ENCODE assay signal across 23 cellular contexts in genomic region chr18:74520096-74520833, GRCh38. TPM values are rescaled to one million over a fixed set of nuclear protein-coding genes. Genes with fewer than 3 reads are reported as not detected.
"Had no signal": no experiment of that assay in that cellular context is flagged by ENCODE, and none has a peak within 500 bp of the region (broad histone marks: within the 10 kb centered on the region; RNA-seq: fewer than 3 reads in every experiment).

No MANE protein-coding gene starts in this region.

- H3K9me3 ChIP-seq: esophagus squamous epithelium, prostate gland, testis, upper lobe of right lung had no signal

- H3K4me1 Mint-ChIP-seq: activated CD4-positive, alpha-beta memory T cell treated with anti-CD3 and anti-CD28 coated beads, Interleukin-2, amount 10 ng/mL, durations not matched to agents 7 days and 5 days; central memory CD8-positive, alpha-beta T cell had no signal

- H3K27ac Mint-ChIP-seq: activated CD4-positive, alpha-beta memory T cell treated with anti-CD3 and anti-CD28 coated beads, Interleukin-2, amount 10 ng/mL, durations not matched to agents 7 days and 5 days; brain; nephron; stimulated activated naive CD8-positive, alpha-beta T cell treated with anti-CD3 and anti-CD28 coated beads, Interleukin-15, Interleukin-2, amounts not matched to agents 100 ng/mL and 50 ng/mL, for 24 hours had no signal

- H3K4me2 ChIP-seq: hepatocyte, smooth muscle cell had no signal

- DNase-seq: activated CD4-positive, alpha-beta memory T cell treated with anti-CD3 and anti-CD28 coated beads, Interleukin-2, amount 10 ng/mL, durations not matched to agents 7 days and 5 days; activated CD4-positive, alpha-beta T cell treated with anti-CD3 and anti-CD28 coated beads for 4 hours; activated effector memory CD4-positive, alpha-beta T cell treated with anti-CD3 and anti-CD28 coated beads, Interleukin-2, amount 50 U/mL, for 16 hours; activated T-cell treated with anti-CD3 and anti-CD28 coated beads, Interleukin-2, amount 50 U/mL, for 4 hours; esophagus squamous epithelium; left ventricle myocardium superior; mesenchymal stem cell; occipital lobe; right cardiac atrium; testis had no signal

- ATAC-seq: activated naive CD4-positive, alpha-beta T cell treated with anti-CD3 and anti-CD28 coated beads, Interleukin-2, amount 50 U/mL, for 72 hours; activated T-cell treated with anti-CD3 and anti-CD28 coated beads, Interleukin-2, amount 50 U/mL, for 4 hours; left ventricle myocardium superior; right cardiac atrium; upper lobe of right lung had no signal

- H3K27ac ChIP-seq: coronary artery, esophagus squamous epithelium, hepatocyte, prostate gland, testis, upper lobe of right lung had no signal

- H3K9me3 Mint-ChIP-seq: activated CD4-positive, alpha-beta memory T cell treated with anti-CD3 and anti-CD28 coated beads, Interleukin-2, amount 10 ng/mL, durations not matched to agents 7 days and 5 days; activated T-cell treated with anti-CD3 and anti-CD28 coated beads, Interleukin-2, amount 50 U/mL, for 4 hours; central memory CD8-positive, alpha-beta T cell; nephron; stimulated activated naive CD8-positive, alpha-beta T cell treated with anti-CD3 and anti-CD28 coated beads, Interleukin-15, Interleukin-2, amounts not matched to agents 100 ng/mL and 50 ng/mL, for 24 hours had no signal

- H3K27me3 Mint-ChIP-seq: activated CD4-positive, alpha-beta memory T cell treated with anti-CD3 and anti-CD28 coated beads, Interleukin-2, amount 10 ng/mL, durations not matched to agents 7 days and 5 days; brain; central memory CD8-positive, alpha-beta T cell; stimulated activated naive CD8-positive, alpha-beta T cell treated with anti-CD3 and anti-CD28 coated beads, Interleukin-15, Interleukin-2, amounts not matched to agents 100 ng/mL and 50 ng/mL, for 24 hours had no signal

- H3K27me3 ChIP-seq: esophagus squamous epithelium, hepatocyte, testis, upper lobe of right lung had no signal

- H3K4me3 ChIP-seq: coronary artery, esophagus squamous epithelium, hepatocyte, prostate gland, smooth muscle cell, testis, upper lobe of right lung had no signal

- H3K4me3 Mint-ChIP-seq: activated CD4-positive, alpha-beta memory T cell treated with anti-CD3 and anti-CD28 coated beads, Interleukin-2, amount 10 ng/mL, durations not matched to agents 7 days and 5 days; activated T-cell treated with anti-CD3 and anti-CD28 coated beads, Interleukin-2, amount 50 U/mL, for 4 hours; brain; central memory CD8-positive, alpha-beta T cell; nephron; stimulated activated naive CD8-positive, alpha-beta T cell treated with anti-CD3 and anti-CD28 coated beads, Interleukin-15, Interleukin-2, amounts not matched to agents 100 ng/mL and 50 ng/mL, for 24 hours had no signal

- H3K4me1 ChIP-seq: esophagus squamous epithelium, prostate gland, testis, upper lobe of right lung had no signal

- H2AFZ ChIP-seq: hepatocyte had no signal

RNA-seq across cellular contexts. Expression of gene CNDP1, which starts 14.0 kb away (rescaled TPM):
- total RNA-seq: activated CD4-positive, alpha-beta memory T cell treated with anti-CD3 and anti-CD28 coated beads, Interleukin-2, amount 10 ng/mL, durations not matched to agents 7 days and 5 days; esophagus squamous epithelium; fibroblast of villous mesenchyme; glomerular endothelial cell; hepatocyte; kidney epithelial cell; left ventricle myocardium superior; prostate gland; right cardiac atrium; smooth muscle cell; upper lobe of right lung had no signal
- polyA plus RNA-seq: smooth muscle cell had no signal
